20 cellular contexts compared by ENCODE assay signal in the genomic region with DNA sequence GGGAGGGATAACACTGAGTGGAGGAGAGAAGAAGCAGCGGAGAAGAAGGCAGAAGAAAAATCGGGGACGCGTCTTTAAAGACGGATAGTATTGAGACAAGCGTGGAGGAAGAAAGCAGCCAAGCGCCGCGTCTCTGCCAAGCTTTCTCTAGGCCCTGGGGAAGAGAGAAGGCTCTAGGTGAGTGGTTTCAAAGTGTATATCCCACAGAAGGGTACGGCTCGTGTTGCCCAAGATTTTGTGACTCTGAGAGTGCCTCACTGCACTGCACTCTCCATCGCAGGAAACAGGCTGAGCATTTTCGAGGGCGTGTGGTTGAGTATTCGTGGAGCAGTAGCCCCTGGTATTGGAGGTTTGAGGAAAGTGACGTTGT.
A peak's percentile ranks its signal among the peaks of the same experiment; 100 is the strongest.
DNase-seq lines count a peak whose midpoint lies in the region; FAIRE-seq and TF ChIP-seq lines count a peak whose summit lies in the region.
"Had no signal": no experiment of that assay in that cellular context is flagged by ENCODE, and none has a peak within 500 bp of the region (broad histone marks: within the 10 kb centered on the region; RNA-seq: fewer than 3 reads in every experiment).

No MANE protein-coding gene starts in this region.

- H3K4me2 ChIP-seq in H1 (ENCODE audit: insufficient read depth in 1 of 2, low read depth in 2 of 2, low read length in 2 of 2): peak overlapping the region; percentile 87 to 98
- peak overlapping the region; percentile 23 for H3K4me2 ChIP-seq in osteoblast (ENCODE audit: insufficient read depth, low read length)

- peaks cover 9% of the 10 kb centered on the region for H3K4me1 Mint-ChIP-seq in activated naive CD4-positive, alpha-beta T cell treated with anti-CD3 and anti-CD28 coated beads, Interleukin-2, amount 10 ng/mL, durations not matched to agents 7 days and 5 days
- peaks cover 2% of the 10 kb centered on the region for H3K4me1 Mint-ChIP-seq in activated CD4-positive, alpha-beta memory T cell treated with anti-CD3 and anti-CD28 coated beads for 36 hours (ENCODE audit: low read depth)

- no peak overlapping the region for H4K5ac ChIP-seq in H1 (ENCODE audit: insufficient read length, low read depth, low read length)

- intact Hi-C loops in activated CD4-positive, alpha-beta memory T cell treated with anti-CD3 and anti-CD28 coated beads for 36 hours (cut with micrococcal nuclease): loop anchor here (5.0 kb wide), 2 partner anchors 39 to 74 kb away; no protein-coding TSS in a partner anchor

- H3K4me1 ChIP-seq in H1 (replicated peaks in 1 of 4; ENCODE audit: control insufficient read depth in 3 of 4, insufficient read depth in 4 of 4, low read length in 3 of 4) (peaks cover 0 to 3% (median 2%) of the 10 kb centered on the region in 4 experiments; a peak in 2 of 7 replicates), osteoblast (ENCODE audit: insufficient read depth, low read length) (no peaks in the 10 kb centered on the region)

- TF ChIP-seq EP300 in H1 (IDR thresholded peaks at IDR 0.05; ENCODE audit: borderline replicate concordance in 1 of 2, low read depth in 2 of 2, low read length in 2 of 2): no peak

- H3K36me3 Mint-ChIP-seq in activated naive CD4-positive, alpha-beta T cell treated with anti-CD3 and anti-CD28 coated beads, Interleukin-2, amount 10 ng/mL, durations not matched to agents 7 days and 5 days: peaks cover 18% of the 10 kb centered on the region
- H3K36me3 Mint-ChIP-seq in activated CD4-positive, alpha-beta memory T cell treated with anti-CD3 and anti-CD28 coated beads for 36 hours: peaks cover 42% of the 10 kb centered on the region

- no peak overlapping the region for H3K27ac ChIP-seq in H1 (ENCODE audit: low read depth, low read length)
- no peak overlapping the region for H3K27ac ChIP-seq in osteoblast (ENCODE audit: low read depth, low read length)
- H3K27ac ChIP-seq: GM23248 had no signal

- no peak overlapping the region for H3K14ac ChIP-seq in H1 (ENCODE audit: insufficient read length)

- H3K9me3 Mint-ChIP-seq in activated naive CD4-positive, alpha-beta T cell treated with anti-CD3 and anti-CD28 coated beads, Interleukin-2, amount 10 ng/mL, durations not matched to agents 7 days and 5 days: peaks cover 14% of the 10 kb centered on the region
- peaks cover 19% of the 10 kb centered on the region for H3K9me3 Mint-ChIP-seq in activated CD4-positive, alpha-beta memory T cell treated with anti-CD3 and anti-CD28 coated beads for 36 hours

- peak overlapping the region; percentile 49 to 63 (median 54) for H3K4me3 ChIP-seq in H1 (ENCODE audit: extremely low read depth in 1 of 4, insufficient read depth in 2 of 4, low read depth in 3 of 4, low read length in 4 of 4)
- H3K4me3 ChIP-seq in osteoblast (ENCODE audit: insufficient read depth, low read length): no peak overlapping the region
- H3K4me3 ChIP-seq: GM23248 had no signal

- H3K36me3 ChIP-seq in H1 (ENCODE audit: control insufficient read depth in 2 of 4, insufficient read depth in 4 of 4, low read length in 3 of 4): no peaks in the 10 kb centered on the region
- no peaks in the 10 kb centered on the region for H3K36me3 ChIP-seq in osteoblast (ENCODE audit: insufficient read depth, low read length)

- no peak overlapping the region for H3K4me3 Mint-ChIP-seq in activated naive CD4-positive, alpha-beta T cell treated with anti-CD3 and anti-CD28 coated beads, Interleukin-2, amount 10 ng/mL, durations not matched to agents 7 days and 5 days
- H3K4me3 Mint-ChIP-seq in activated CD4-positive, alpha-beta memory T cell treated with anti-CD3 and anti-CD28 coated beads for 36 hours: no peak overlapping the region

- H3K9ac ChIP-seq in H1 (replicated peaks in 1 of 4; ENCODE audit: extremely low read depth in 1 of 4, low read depth in 3 of 4, low read length in 3 of 4): peak overlapping the region in 1 of 4 experiments; percentile 2; a peak in 1 of 7 replicates
- H3K9ac ChIP-seq: GM23248 had no signal

- H2BK5ac ChIP-seq in H1 (ENCODE audit: low read depth, low read length): no peak overlapping the region

- H3K27me3 ChIP-seq in H1 (replicated peaks in 1 of 4; ENCODE audit: control insufficient read depth in 3 of 4, extremely low read depth in 1 of 4, insufficient read depth in 3 of 4, low read length in 3 of 4): peaks cover 1 to 43% (median 29%) of the 10 kb centered on the region in 4 experiments
- H3K27me3 ChIP-seq in osteoblast (ENCODE audit: insufficient read depth, low read length): peaks cover 41% of the 10 kb centered on the region

- H3K9me3 ChIP-seq in H1 (ENCODE audit: insufficient read depth in 2 of 2, low read depth in 1 of 2, low read length in 1 of 2): no peaks in the 10 kb centered on the region
- H3K9me3 ChIP-seq in osteoblast (ENCODE audit: low read depth, low read length): no peaks in the 10 kb centered on the region

- DNase-seq in activated naive CD4-positive, alpha-beta T cell treated with anti-CD3 and anti-CD28 coated beads, Interleukin-2, amount 10 ng/mL, durations not matched to agents 7 days and 5 days: no peak
- no peak for DNase-seq in activated naive CD4-positive, alpha-beta T cell treated with anti-CD3 and anti-CD28 coated beads, Interleukin-2, amount 50 U/mL, for 16 hours
- DNase-seq in NCI-H748 (lab: John Stamatoyannopoulos, UW; ENCODE audit: unreplicated experiment) (peak; percentile 63), H1 (ENCODE audit: low read depth in 1 of 2, low spot score in 2 of 2) (no peak), osteoblast (ENCODE audit: insufficient read length, low spot score, missing footprints) (no peak), SHP77 treated with DMSO at 0.1 percent for 48 hours (lab: John Stamatoyannopoulos, UW) (no peak), DMS114 treated with DMSO at 0.1 percent for 48 hours (lab: John Stamatoyannopoulos, UW; ENCODE audit: unreplicated experiment) (no peak)
- DNase-seq in activated CD4-positive, alpha-beta memory T cell treated with anti-CD3 and anti-CD28 coated beads for 36 hours: no peak
- DNase-seq: activated CD8-positive, alpha-beta memory T cell treated with anti-CD3 and anti-CD28 coated beads for 24 hours; activated naive CD4-positive, alpha-beta T cell; caudate nucleus; DMS153; effector CD8-positive, alpha-beta T cell; foreskin fibroblast; GM23248; KG1; kidney; NCI-H1694 treated with DMSO at 0.1 percent for 48 hours; RPMI8226; T1000 had no signal

- no peak for TF ChIP-seq RAD21 in H1 (IDR thresholded peaks at IDR 0.05 in 1 of 2, conservative IDR thresholded peaks at IDR 0.05 in 1 of 2; ENCODE audit: low read depth in 2 of 2, low read length in 2 of 2)

- FAIRE-seq in H1 (lab: Jason Lieb, UNC): no peak
- FAIRE-seq: kidney had no signal

- H2BK15ac ChIP-seq in H1 (ENCODE audit: low read length): peak overlapping the region; percentile 48; the same call in 1 of the 2 replicates

- POLR2A ChIA-PET in H1 (lab: Charles Lee; ENCODE audit: partially characterized antibody): interaction anchor here (0.7 to 1.8 kb wide), 2 partner anchors 19 to 38 kb away, joined by 3 to 5 read pairs; no protein-coding TSS in a partner anchor
- POLR2A ChIA-PET in activated CD4-positive, alpha-beta memory T cell treated with anti-CD3 and anti-CD28 coated beads for 36 hours (lab: Charles Lee): no interaction called here

- no peak overlapping the region for H3K23ac ChIP-seq in H1 (ENCODE audit: insufficient read length)

- no peaks in the 10 kb centered on the region for H3K79me1 ChIP-seq in H1 (ENCODE audit: low read depth, low read length)

- H3K56ac ChIP-seq in H1 (replicated peaks; ENCODE audit: insufficient read length, low read depth, low read length): no peak overlapping the region

- H2AK5ac ChIP-seq in H1 (ENCODE audit: low read depth, low read length): no peak overlapping the region

- peak overlapping the region; percentile 40 for H3K27ac Mint-ChIP-seq in activated naive CD4-positive, alpha-beta T cell treated with anti-CD3 and anti-CD28 coated beads, Interleukin-2, amount 10 ng/mL, durations not matched to agents 7 days and 5 days
- no peak overlapping the region for H3K27ac Mint-ChIP-seq in activated CD4-positive, alpha-beta memory T cell treated with anti-CD3 and anti-CD28 coated beads for 36 hours

- TF ChIP-seq CTCF in H1 (IDR thresholded peaks at IDR 0.05; ENCODE audit: control extremely low read depth in 1 of 3, insufficient read depth in 1 of 3, low read depth in 1 of 3, low read length in 3 of 3) (no peak), osteoblast (IDR thresholded peaks at IDR 0.05; ENCODE audit: extremely low read depth, low read depth, low read length) (no peak)

- WGBS in H1 (ENCODE audit: extremely low coverage in 1 of 2, insufficient coverage in 1 of 2, insufficient read length in 1 of 2, insufficient replicate concordance in 2 of 2, low coverage in 1 of 2, low lambda C conversion rate in 2 of 2, missing lambda C conversion rate in 1 of 2), 2 experiments: 4% methylated on average over 16 of the region's 16 CpGs; no CpG with 5 or more reads in 1 of the 2 experiments

- H4K20me1 ChIP-seq in H1 (replicated peaks in 1 of 2; ENCODE audit: control insufficient read depth in 1 of 2, insufficient read depth in 2 of 2, low read length in 2 of 2): no peaks in the 10 kb centered on the region
- no peaks in the 10 kb centered on the region for H4K20me1 ChIP-seq in osteoblast (ENCODE audit: insufficient read depth, low read length)

- H3K4ac ChIP-seq in H1 (replicated peaks; ENCODE audit: insufficient read length, low read depth, low read length): no peak overlapping the region

- H2BK20ac ChIP-seq in H1 (ENCODE audit: low read length): no peak overlapping the region

- H2AFZ ChIP-seq in H1 (ENCODE audit: low read length): peak overlapping the region; percentile 87
- H2AFZ ChIP-seq in osteoblast (ENCODE audit: low read length): no peak overlapping the region
- H2AFZ ChIP-seq: GM23248 had no signal

- peaks cover 92% of the 10 kb centered on the region for H3K27me3 Mint-ChIP-seq in activated naive CD4-positive, alpha-beta T cell treated with anti-CD3 and anti-CD28 coated beads, Interleukin-2, amount 10 ng/mL, durations not matched to agents 7 days and 5 days
- peaks cover 68% of the 10 kb centered on the region for H3K27me3 Mint-ChIP-seq in activated CD4-positive, alpha-beta memory T cell treated with anti-CD3 and anti-CD28 coated beads for 36 hours

- H4K8ac ChIP-seq in H1 (ENCODE audit: extremely low read depth, insufficient read depth, low read length): no peak overlapping the region

- no peaks in the 10 kb centered on the region for H3K79me2 ChIP-seq in H1 (ENCODE audit: control insufficient read depth in 1 of 2, insufficient read depth in 2 of 2, low read length in 2 of 2)
- H3K79me2 ChIP-seq in osteoblast (ENCODE audit: insufficient read depth, low read length): no peaks in the 10 kb centered on the region

- H3K18ac ChIP-seq in H1 (ENCODE audit: extremely low read depth, low read length): no peak overlapping the region

- no peak overlapping the region for H4K91ac ChIP-seq in H1 (replicated peaks; ENCODE audit: insufficient read length, low read length)

- H2BK12ac ChIP-seq in H1 (ENCODE audit: low read depth, low read length): peak overlapping the region; percentile 77

- CTCF ChIA-PET in activated naive CD4-positive, alpha-beta T cell treated with anti-CD3 and anti-CD28 coated beads, Interleukin-2, amount 10 ng/mL, durations not matched to agents 7 days and 5 days (lab: Charles Lee): no interaction called here
- CTCF ChIA-PET in H1 (lab: Charles Lee; ENCODE audit: partially characterized antibody): interaction anchor here (1.2 to 1.4 kb wide), 2 partner anchors 10 to 28 kb away, joined by 3 to 5 read pairs; no protein-coding TSS in a partner anchor
- CTCF ChIA-PET in activated CD4-positive, alpha-beta memory T cell treated with anti-CD3 and anti-CD28 coated beads for 36 hours (lab: Charles Lee): no interaction called here

- H2BK120ac ChIP-seq in H1 (replicated peaks; ENCODE audit: low read depth, low read length): no peak overlapping the region

- H3K23me2 ChIP-seq in H1 (ENCODE audit: low read depth, low read length): peaks cover 18% of the 10 kb centered on the region

- TF ChIP-seq POLR2A in H1 (IDR thresholded peaks at IDR 0.05; ENCODE audit: control extremely low read depth in 1 of 2, low read depth in 2 of 2, low read length in 2 of 2): no peak
